1 cellular context compared by ENCODE assay signal in the genomic region with DNA sequence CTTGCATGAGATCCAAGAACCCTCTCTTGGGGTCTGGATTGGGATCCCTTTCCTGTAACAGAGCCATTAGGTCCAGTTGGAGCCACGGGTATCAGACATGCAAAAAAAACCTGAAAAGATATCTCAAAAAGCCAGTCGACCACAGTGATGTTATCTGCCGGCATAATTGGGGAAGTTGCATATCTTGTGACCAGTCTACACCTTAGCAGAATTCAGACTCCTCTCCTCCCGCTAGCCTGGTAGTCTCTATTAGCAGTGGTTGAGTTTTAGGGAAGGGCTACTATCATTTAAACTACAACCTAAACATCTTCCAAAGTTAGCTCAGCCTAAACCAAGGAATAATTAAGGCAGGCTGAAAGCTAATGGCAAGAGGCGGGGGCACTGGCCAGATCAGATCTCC.
A peak's percentile ranks its signal among the peaks of the same experiment; 100 is the strongest.
TF ChIP-seq lines count a peak whose summit lies in the region.

No MANE protein-coding gene starts in this region.

TF ChIP-seq in K562, 482 proteins besides CTCF, POLR2A, EP300 and RAD21 (continued from another document and continues in another):
- TF ChIP-seq GTF2E2 (tag; IDR thresholded peaks at IDR 0.05) (no peak), ZNF384 (IDR thresholded peaks at IDR 0.05; ENCODE audit: low read depth, low read length) (peak; percentile 46; the same call in 1 of the 2 replicates), SAP30 (IDR thresholded peaks at IDR 0.05; ENCODE audit: borderline replicate concordance, insufficient read depth, low read depth, low read length, poor library complexity, severe bottlenecking) (no peak), NFE2 (IDR thresholded peaks at IDR 0.05; ENCODE audit: low read depth) (no peak), HCFC1 (IDR thresholded peaks at IDR 0.05; ENCODE audit: low read depth, low read length) (no peak), MIER1 (IDR thresholded peaks at IDR 0.05; ENCODE audit: low read depth) (no peak), PPARD (CRISPR knock-in tag; IDR thresholded peaks at IDR 0.05) (no peak), RBBP5 (IDR thresholded peaks at IDR 0.05; ENCODE audit: borderline replicate concordance, insufficient read depth, low read length, poor library complexity, severe bottlenecking) (no peak), ZNF165 (CRISPR knock-in tag; IDR thresholded peaks at IDR 0.05; ENCODE audit: borderline replicate concordance) (no peak), U2AF2 (optimal IDR thresholded peaks at IDR 0.05; ENCODE audit: low read depth, low read length) (no peak), SMAD3 (CRISPR knock-in tag; conservative IDR thresholded peaks at IDR 0.05) (no peak), HMG20B (CRISPR knock-in tag; IDR thresholded peaks at IDR 0.05) (no peak), FOXJ3 (CRISPR knock-in tag; IDR thresholded peaks at IDR 0.05) (no peak), JUND (IDR thresholded peaks at IDR 0.05; ENCODE audit: borderline replicate concordance, low read depth, low read length) (no peak), JUND (tag; IDR thresholded peaks at IDR 0.05; ENCODE audit: borderline replicate concordance, low read depth, low read length) (no peak; the same call in 2 of the 3 replicates), MITF (IDR thresholded peaks at IDR 0.05) (peak; percentile 78), GABPB1 (CRISPR knock-in tag; IDR thresholded peaks at IDR 0.05) (no peak), ESRRB (CRISPR knock-in tag; IDR thresholded peaks at IDR 0.05; ENCODE audit: borderline replicate concordance) (no peak), TRIM25 (IDR thresholded peaks at IDR 0.05; ENCODE audit: borderline replicate concordance) (no peak), ARID2 (IDR thresholded peaks at IDR 0.05) (no peak), RREB1 (CRISPR knock-in tag; IDR thresholded peaks at IDR 0.05) (no peak), CHD2 (IDR thresholded peaks at IDR 0.05; ENCODE audit: low read depth, low read length) (no peak), KLF6 (CRISPR knock-in tag; IDR thresholded peaks at IDR 0.05; ENCODE audit: borderline replicate concordance) (no peak), HNRNPL (IDR thresholded peaks at IDR 0.05; ENCODE audit: low read depth, low read length) (no peak), MLX (CRISPR knock-in tag; conservative IDR thresholded peaks at IDR 0.05) (no peak), ZNF511 (CRISPR knock-in tag; IDR thresholded peaks at IDR 0.05) (no peak), ZNF668 (CRISPR knock-in tag; IDR thresholded peaks at IDR 0.05) (no peak), NCOA1 (IDR thresholded peaks at IDR 0.05; ENCODE audit: low read depth) (no peak), GATAD2B (IDR thresholded peaks at IDR 0.05; ENCODE audit: borderline replicate concordance) (no peak), ESRRA (IDR thresholded peaks at IDR 0.05; ENCODE audit: borderline replicate concordance, low read depth) (peak; percentile 64; the same call in 1 of the 2 replicates), SP2 (IDR thresholded peaks at IDR 0.05; ENCODE audit: extremely low read depth, low read depth, low read length, poor library complexity, severe bottlenecking) (no peak), TCF3 (CRISPR knock-in tag; IDR thresholded peaks at IDR 0.05) (peak; percentile 63), PRMT5 (CRISPR knock-in tag; IDR thresholded peaks at IDR 0.05) (no peak), RBM22 (IDR thresholded peaks at IDR 0.05; ENCODE audit: low read depth, low read length, poor library complexity, severe bottlenecking) (no peak), SP1 (CRISPR knock-in tag; IDR thresholded peaks at IDR 0.05) (no peak), ZNF780A (CRISPR knock-in tag; IDR thresholded peaks at IDR 0.05) (no peak), RFX1 (IDR thresholded peaks at IDR 0.05) (no peak)
- TF ChIP-seq, protein P1, sequence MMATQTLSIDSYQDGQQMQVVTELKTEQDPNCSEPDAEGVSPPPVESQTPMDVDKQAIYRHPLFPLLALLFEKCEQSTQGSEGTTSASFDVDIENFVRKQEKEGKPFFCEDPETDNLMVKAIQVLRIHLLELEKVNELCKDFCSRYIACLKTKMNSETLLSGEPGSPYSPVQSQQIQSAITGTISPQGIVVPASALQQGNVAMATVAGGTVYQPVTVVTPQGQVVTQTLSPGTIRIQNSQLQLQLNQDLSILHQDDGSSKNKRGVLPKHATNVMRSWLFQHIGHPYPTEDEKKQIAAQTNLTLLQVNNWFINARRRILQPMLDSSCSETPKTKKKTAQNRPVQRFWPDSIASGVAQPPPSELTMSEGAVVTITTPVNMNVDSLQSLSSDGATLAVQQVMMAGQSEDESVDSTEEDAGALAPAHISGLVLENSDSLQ (IDR thresholded peaks at IDR 0.05), result no peak
- TF ChIP-seq, protein P2, sequence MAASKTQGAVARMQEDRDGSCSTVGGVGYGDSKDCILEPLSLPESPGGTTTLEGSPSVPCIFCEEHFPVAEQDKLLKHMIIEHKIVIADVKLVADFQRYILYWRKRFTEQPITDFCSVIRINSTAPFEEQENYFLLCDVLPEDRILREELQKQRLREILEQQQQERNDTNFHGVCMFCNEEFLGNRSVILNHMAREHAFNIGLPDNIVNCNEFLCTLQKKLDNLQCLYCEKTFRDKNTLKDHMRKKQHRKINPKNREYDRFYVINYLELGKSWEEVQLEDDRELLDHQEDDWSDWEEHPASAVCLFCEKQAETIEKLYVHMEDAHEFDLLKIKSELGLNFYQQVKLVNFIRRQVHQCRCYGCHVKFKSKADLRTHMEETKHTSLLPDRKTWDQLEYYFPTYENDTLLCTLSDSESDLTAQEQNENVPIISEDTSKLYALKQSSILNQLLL (CRISPR knock-in tag; IDR thresholded peaks at IDR 0.05; ENCODE audit: borderline replicate concordance), result no peak
- TF ChIP-seq, protein P3, sequence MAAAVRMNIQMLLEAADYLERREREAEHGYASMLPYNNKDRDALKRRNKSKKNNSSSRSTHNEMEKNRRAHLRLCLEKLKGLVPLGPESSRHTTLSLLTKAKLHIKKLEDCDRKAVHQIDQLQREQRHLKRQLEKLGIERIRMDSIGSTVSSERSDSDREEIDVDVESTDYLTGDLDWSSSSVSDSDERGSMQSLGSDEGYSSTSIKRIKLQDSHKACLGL (CRISPR knock-in tag; IDR thresholded peaks at IDR 0.05; ENCODE audit: borderline replicate concordance, poor library complexity, severe bottlenecking), result no peak
- TF ChIP-seq, protein P4, sequence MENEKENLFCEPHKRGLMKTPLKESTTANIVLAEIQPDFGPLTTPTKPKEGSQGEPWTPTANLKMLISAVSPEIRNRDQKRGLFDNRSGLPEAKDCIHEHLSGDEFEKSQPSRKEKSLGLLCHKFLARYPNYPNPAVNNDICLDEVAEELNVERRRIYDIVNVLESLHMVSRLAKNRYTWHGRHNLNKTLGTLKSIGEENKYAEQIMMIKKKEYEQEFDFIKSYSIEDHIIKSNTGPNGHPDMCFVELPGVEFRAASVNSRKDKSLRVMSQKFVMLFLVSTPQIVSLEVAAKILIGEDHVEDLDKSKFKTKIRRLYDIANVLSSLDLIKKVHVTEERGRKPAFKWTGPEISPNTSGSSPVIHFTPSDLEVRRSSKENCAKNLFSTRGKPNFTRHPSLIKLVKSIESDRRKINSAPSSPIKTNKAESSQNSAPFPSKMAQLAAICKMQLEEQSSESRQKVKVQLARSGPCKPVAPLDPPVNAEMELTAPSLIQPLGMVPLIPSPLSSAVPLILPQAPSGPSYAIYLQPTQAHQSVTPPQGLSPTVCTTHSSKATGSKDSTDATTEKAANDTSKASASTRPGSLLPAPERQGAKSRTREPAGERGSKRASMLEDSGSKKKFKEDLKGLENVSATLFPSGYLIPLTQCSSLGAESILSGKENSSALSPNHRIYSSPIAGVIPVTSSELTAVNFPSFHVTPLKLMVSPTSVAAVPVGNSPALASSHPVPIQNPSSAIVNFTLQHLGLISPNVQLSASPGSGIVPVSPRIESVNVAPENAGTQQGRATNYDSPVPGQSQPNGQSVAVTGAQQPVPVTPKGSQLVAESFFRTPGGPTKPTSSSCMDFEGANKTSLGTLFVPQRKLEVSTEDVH (IDR thresholded peaks at IDR 0.05; ENCODE audit: low read depth, partially characterized antibody), result no peak
- TF ChIP-seq, protein P5, sequence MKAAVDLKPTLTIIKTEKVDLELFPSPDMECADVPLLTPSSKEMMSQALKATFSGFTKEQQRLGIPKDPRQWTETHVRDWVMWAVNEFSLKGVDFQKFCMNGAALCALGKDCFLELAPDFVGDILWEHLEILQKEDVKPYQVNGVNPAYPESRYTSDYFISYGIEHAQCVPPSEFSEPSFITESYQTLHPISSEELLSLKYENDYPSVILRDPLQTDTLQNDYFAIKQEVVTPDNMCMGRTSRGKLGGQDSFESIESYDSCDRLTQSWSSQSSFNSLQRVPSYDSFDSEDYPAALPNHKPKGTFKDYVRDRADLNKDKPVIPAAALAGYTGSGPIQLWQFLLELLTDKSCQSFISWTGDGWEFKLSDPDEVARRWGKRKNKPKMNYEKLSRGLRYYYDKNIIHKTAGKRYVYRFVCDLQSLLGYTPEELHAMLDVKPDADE (conservative IDR thresholded peaks at IDR 0.05; ENCODE audit: control insufficient read depth, low read depth, low read length), result no peak
